8 cellular contexts compared by ENCODE assay signal in genomic region chr2:152466925-152467676, GRCh38.
DNase-seq lines count a peak whose midpoint lies in the region; TF ChIP-seq lines count a peak whose summit lies in the region.

No MANE protein-coding gene starts in this region.

- H3K4me3 ChIP-seq in GM12875 (ENCODE audit: low read depth, low read length) (peak overlapping the region; percentile 12), HEK293 (ENCODE audit: low read depth, low read length) (no peak overlapping the region), fibroblast of the aortic adventitia (ENCODE audit: low read depth, low read length) (peak overlapping the region; percentile 26)

- DNase-seq in NCI-H226 (peak; percentile 93), fibroblast of the aortic adventitia (ENCODE audit: low read depth) (peak; percentile 79), NCI-H345 (lab: John Stamatoyannopoulos, UW) (no peak), UCSD-AML1 (lab: John Stamatoyannopoulos, UW; ENCODE audit: unreplicated experiment) (no peak), dedifferentiated amniotic fluid mesenchymal stem cell (ENCODE audit: extremely low spot score) (no peak)

- CTCF ChIA-PET in HEK293 (lab: Yijun Ruan, JAX) = interaction anchor here (0.7 kb wide), 1 partner anchor 168 kb away, joined by 3 read pairs; no protein-coding TSS in a partner anchor

- no peak overlapping the region for H3K27ac ChIP-seq in HEK293 (ENCODE audit: extremely low read depth, low read depth, low read length)
- H3K27ac ChIP-seq in temporal lobe (ENCODE audit: low read depth, low read length) = peak overlapping the region; percentile 99

- peaks cover 36% of the 10 kb centered on the region for H3K4me1 ChIP-seq in HEK293 (ENCODE audit: control insufficient read depth, insufficient read depth, low read length)

- POLR2A ChIA-PET in HEK293 (lab: Yijun Ruan, JAX) = no interaction called here

- no peaks in the 10 kb centered on the region for H3K9me3 ChIP-seq in HEK293 (ENCODE audit: control insufficient read depth, insufficient read depth, low read depth, low read length)

- H3K36me3 ChIP-seq in HEK293 (ENCODE audit: control insufficient read depth in 2 of 2, insufficient read depth in 1 of 2, low read length in 2 of 2) = no peaks in the 10 kb centered on the region

- no peak for TF ChIP-seq CTCF in GM12875 (IDR thresholded peaks at IDR 0.05; ENCODE audit: borderline replicate concordance, insufficient read depth, low read depth, low read length)
- no peak for TF ChIP-seq CTCF in HEK293 (tag by site-specific recombination; IDR thresholded peaks at IDR 0.05)
- TF ChIP-seq CTCF in fibroblast of the aortic adventitia (IDR thresholded peaks at IDR 0.05; ENCODE audit: insufficient read depth, low read length) = no peak

TF ChIP-seq in HEK293, 187 proteins besides CTCF, POLR2A, EP300 and RAD21:
- TF ChIP-seq ZBTB8A (tag by site-specific recombination; IDR thresholded peaks at IDR 0.05) (no peak), GFI1B (tag by site-specific recombination; IDR thresholded peaks at IDR 0.05) (no peak), ZNF394 (tag by site-specific recombination; IDR thresholded peaks at IDR 0.05; ENCODE audit: borderline replicate concordance) (peak; percentile 56; the same call in 1 of the 2 replicates), HOXC10 (CRISPR knock-in tag; IDR thresholded peaks at IDR 0.05) (no peak), ZNF677 (tag by site-specific recombination; IDR thresholded peaks at IDR 0.05) (no peak)
TF ChIP-seq in HEK293: peak in this region for 1.

Comparison
In these comparisons a context has a peak if more than half of its experiments do, and no peak if none do; other contexts are left out.
1. DNase-seq: peak in NCI-H226 (single experiment) and fibroblast of the aortic adventitia (single experiment); none in NCI-H345 (single experiment), UCSD-AML1 (single experiment) and dedifferentiated amniotic fluid mesenchymal stem cell (single experiment).